7 cellular contexts compared by ENCODE assay signal in the genomic region with DNA sequence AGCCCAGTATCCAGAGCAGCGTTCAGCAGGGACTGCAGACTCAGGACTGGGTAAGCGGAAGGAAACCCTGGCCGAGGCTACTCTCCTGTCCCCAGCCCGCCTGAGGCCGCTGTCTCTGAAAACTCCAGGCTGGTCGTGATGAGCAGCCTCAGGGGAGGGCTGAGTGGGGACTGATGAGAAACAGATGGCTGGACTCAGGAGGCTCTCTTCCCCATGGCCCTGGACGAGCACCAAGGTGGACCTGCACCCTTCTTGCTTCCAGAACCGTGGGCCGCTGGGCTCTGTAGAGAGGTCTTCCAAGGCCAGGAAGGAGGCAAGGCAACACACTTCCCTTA. TPM values are rescaled to one million over a fixed set of nuclear protein-coding genes. Genes with fewer than 3 reads are reported as not detected.
A peak's percentile ranks its signal among the peaks of the same experiment; 100 is the strongest.
DNase-seq lines count a peak whose midpoint lies in the region; ATAC-seq and TF ChIP-seq lines count a peak whose summit lies in the region.

No MANE protein-coding gene starts in this region.

- no peaks in the 10 kb centered on the region for H3K79me2 ChIP-seq in GM23338 (replicated peaks; ENCODE audit: insufficient read depth)
- peaks cover 7% of the 10 kb centered on the region for H3K79me2 ChIP-seq in smooth muscle cell (ENCODE audit: low read depth)

- no peak overlapping the region for H3K9ac ChIP-seq in smooth muscle cell (ENCODE audit: low read depth)

- H3K27ac ChIP-seq in GM23338 (ENCODE audit: low read depth) (no peak overlapping the region), right atrium auricular region (peak overlapping the region; percentile 89 to 92), smooth muscle cell (ENCODE audit: low read depth) (no peak overlapping the region)

- H3K36me3 Mint-ChIP-seq in GM23338 (ENCODE audit: low read depth) = peaks cover 55% of the 10 kb centered on the region
- peaks cover 29% of the 10 kb centered on the region for H3K36me3 Mint-ChIP-seq in activated CD4-positive, alpha-beta memory T cell treated with anti-CD3 and anti-CD28 coated beads for 36 hours

- peaks cover 66% of the 10 kb centered on the region for H3K9me3 Mint-ChIP-seq in GM23338
- peaks cover 14% of the 10 kb centered on the region for H3K9me3 Mint-ChIP-seq in activated CD4-positive, alpha-beta memory T cell treated with anti-CD3 and anti-CD28 coated beads for 36 hours

- peaks cover 16% of the 10 kb centered on the region for H3K9me2 ChIP-seq in GM23338 (ENCODE audit: insufficient read depth)

- 96% methylated on average over 9 of the region's 9 CpGs for WGBS in smooth muscle cell (ENCODE audit: low lambda C conversion rate)

- H3K27ac Mint-ChIP-seq in GM23338 = no peak overlapping the region
- peak overlapping the region; percentile 81 for H3K27ac Mint-ChIP-seq in activated CD4-positive, alpha-beta memory T cell treated with anti-CD3 and anti-CD28 coated beads for 36 hours

- CTCF ChIA-PET in activated CD4-positive, alpha-beta memory T cell treated with anti-CD3 and anti-CD28 coated beads for 36 hours (lab: Charles Lee) = interaction anchor here (2.1 to 2.5 kb wide), 2 partner anchors 28 to 82 kb away, joined by 5 to 9 read pairs; no protein-coding TSS in a partner anchor

- H3K4me2 ChIP-seq in GM23338 = peak overlapping the region; percentile 78
- H3K4me2 ChIP-seq in smooth muscle cell = peak overlapping the region; percentile 94

- intact Hi-C loops in activated CD4-positive, alpha-beta memory T cell treated with anti-CD3 and anti-CD28 coated beads for 36 hours (cut with micrococcal nuclease) = loop anchor here (2.0 kb wide), 1 partner anchor 15 kb away; no protein-coding TSS in a partner anchor

- H3K36me3 ChIP-seq in GM23338 (ENCODE audit: insufficient read depth) = peaks cover 12% of the 10 kb centered on the region; the same call in 1 of the 2 replicates
- H3K36me3 ChIP-seq in right atrium auricular region = peaks cover 7% of the 10 kb centered on the region
- no peaks in the 10 kb centered on the region for H3K36me3 ChIP-seq in smooth muscle cell (ENCODE audit: low read depth)

- TF ChIP-seq CTCF in GM23338 (conservative IDR thresholded peaks at IDR 0.05; ENCODE audit: low read depth in 2 of 2) = no peak
- no peak for TF ChIP-seq CTCF in right atrium auricular region (IDR thresholded peaks at IDR 0.05)
- TF ChIP-seq CTCF in smooth muscle cell (IDR thresholded peaks at IDR 0.05; ENCODE audit: borderline replicate concordance, insufficient read depth, poor library complexity, severe bottlenecking) = no peak

- no peak for ATAC-seq in GM23338
- ATAC-seq in HG03469 (IDR thresholded peaks at IDR 0.05; ENCODE audit: unreplicated experiment) = no peak

- H3K9me3 ChIP-seq in right atrium auricular region (no peaks in the 10 kb centered on the region), smooth muscle cell (replicated peaks; ENCODE audit: low read depth) (no peaks in the 10 kb centered on the region)

- POLR2A ChIA-PET in activated CD4-positive, alpha-beta memory T cell treated with anti-CD3 and anti-CD28 coated beads for 36 hours (lab: Charles Lee) = interaction anchor here (1.0 kb wide), 1 partner anchor 81 kb away, joined by 4 read pairs; no protein-coding TSS in a partner anchor

- no peaks in the 10 kb centered on the region; the same call in 1 of the 2 replicates for H3K4me1 ChIP-seq in GM23338 (ENCODE audit: insufficient read depth)
- peaks cover 0 to 20% of the 10 kb centered on the region in 2 donors for H3K4me1 ChIP-seq in right atrium auricular region
- H3K4me1 ChIP-seq in smooth muscle cell (ENCODE audit: low read depth) = peaks cover 9% of the 10 kb centered on the region

- 0 out of 2 replicates have a peak, but pooled peaks cover 7% of the 10 kb centered on the region for H3K27me3 ChIP-seq in GM23338 (ENCODE audit: insufficient read depth)
- no peaks in the 10 kb centered on the region for H3K27me3 ChIP-seq in right atrium auricular region
- no peaks in the 10 kb centered on the region for H3K27me3 ChIP-seq in smooth muscle cell (ENCODE audit: low read depth)

- H3K4me3 ChIP-seq in GM23338 (peak overlapping the region; percentile 60), right atrium auricular region (peak overlapping the region; percentile 70 to 94), smooth muscle cell (peak overlapping the region; percentile 72)

- H4K20me1 ChIP-seq in GM23338 (replicated peaks; ENCODE audit: insufficient read depth) (no peaks in the 10 kb centered on the region), smooth muscle cell (ENCODE audit: low read depth) (no peaks in the 10 kb centered on the region)

- H3K4me3 Mint-ChIP-seq in GM23338 = 0 out of 3 replicates have a peak overlapping the region, but pooled peaks have one; percentile 10
- peak overlapping the region; percentile 89 for H3K4me3 Mint-ChIP-seq in activated CD4-positive, alpha-beta memory T cell treated with anti-CD3 and anti-CD28 coated beads for 36 hours

- H3F3A ChIP-seq in GM23338 (replicated peaks; ENCODE audit: low read depth) (peaks cover 3% of the 10 kb centered on the region; the same call in 1 of the 2 replicates), smooth muscle cell (ENCODE audit: low read depth) (no peaks in the 10 kb centered on the region)

- DNase-seq in GM23338 (ENCODE audit: low spot score) (no peak), right atrium auricular region (ENCODE audit: low spot score) (no peak), smooth muscle cell (lab: John Stamatoyannopoulos, UW; ENCODE audit: unreplicated experiment) (no peak), NCI-H2029 treated with DMSO at 0.1 percent for 48 hours (lab: John Stamatoyannopoulos, UW) (no peak), DMS153 (lab: John Stamatoyannopoulos, UW) (no peak)
- DNase-seq in activated CD4-positive, alpha-beta memory T cell treated with anti-CD3 and anti-CD28 coated beads for 36 hours = no peak

- peaks cover 35% of the 10 kb centered on the region for H3K27me3 Mint-ChIP-seq in GM23338 (ENCODE audit: insufficient read depth, low read depth, poor library complexity)
- H3K27me3 Mint-ChIP-seq in activated CD4-positive, alpha-beta memory T cell treated with anti-CD3 and anti-CD28 coated beads for 36 hours = no peaks in the 10 kb centered on the region

- no peaks in the 10 kb centered on the region; the same call in 2 of the 3 replicates for H3K4me1 Mint-ChIP-seq in GM23338
- peaks cover 19% of the 10 kb centered on the region for H3K4me1 Mint-ChIP-seq in activated CD4-positive, alpha-beta memory T cell treated with anti-CD3 and anti-CD28 coated beads for 36 hours (ENCODE audit: low read depth)

- H2AFZ ChIP-seq in GM23338 (no peak overlapping the region), smooth muscle cell (ENCODE audit: low read depth) (no peak overlapping the region)

TF ChIP-seq in GM23338, 12 proteins besides CTCF, POLR2A, EP300 and RAD21:
- no peak for TF ChIP-seq STAT1 (IDR thresholded peaks at IDR 0.05; ENCODE audit: unreplicated experiment)
TF ChIP-seq in GM23338: peak in this region for 0.

RNA-seq across cellular contexts. Expression of gene TEX22, which starts 1.1 kb away (rescaled TPM):
- 0.21 and 0.54 TPM in 2 replicates for total RNA-seq in GM23338 (2014; rRNA removed; shearing (Covaris generic))
- polyA plus RNA-seq in GM23338 (2016; fragmentation: Nextera tagmentation; extraction: Ambion mirVana) (0.10 and 0.21 TPM in 2 replicates), smooth muscle cell (0.50 and 0.93 TPM in 2 replicates)
- total RNA-seq in activated CD4-positive, alpha-beta memory T cell treated with anti-CD3 and anti-CD28 coated beads for 36 hours = under 1 TPM; 0.83 to 0.90 TPM
- total RNA-seq in right atrium auricular region (under 1 TPM in 1 of 2 donors, not detected in 1; 0.16 TPM), smooth muscle cell (0.09 and 1.7 TPM in 2 replicates)

RNA-seq across cellular contexts. Expression of gene MTA1, which starts 20.2 kb away (rescaled TPM):
- total RNA-seq in GM23338 (2014; rRNA removed; shearing (Covaris generic)) = 104 and 126 TPM in 2 replicates
- polyA plus RNA-seq in GM23338 (2016; fragmentation: Nextera tagmentation; extraction: Ambion mirVana) (53.3 and 63.2 TPM in 2 replicates), smooth muscle cell (48.7 and 60.4 TPM in 2 replicates)
- total RNA-seq in activated CD4-positive, alpha-beta memory T cell treated with anti-CD3 and anti-CD28 coated beads for 36 hours = 100 to 1,000 TPM; 107 to 109 TPM
- total RNA-seq in right atrium auricular region (10 to 100 TPM; 51.9 to 61.7 TPM), smooth muscle cell (25.5 and 41.3 TPM in 2 replicates)

Comparison
In these comparisons a context has a peak if more than half of its experiments do, and no peak if none do; other contexts are left out.
1. H3K27ac ChIP-seq: peak in right atrium auricular region (2 of 2); none in GM23338 (single experiment) and smooth muscle cell (single experiment).
2. Peak in every context shown above with its lines, with median percentiles within 50 percentile points of each other: H3K4me3 ChIP-seq.